In genomic region chr17:9677932-9678331, GRCh38 we compare ENCODE assay signal across 1 cellular context.
TF ChIP-seq lines count a peak whose summit lies in the region.

No MANE protein-coding gene starts in this region.

TF ChIP-seq in HCT116, 20 proteins besides CTCF, POLR2A, EP300 and RAD21 (continued from another document):
- no peak for TF ChIP-seq ZNF274 (IDR thresholded peaks at IDR 0.05; ENCODE audit: low read depth, low read length)
- TF ChIP-seq ZBTB33 (IDR thresholded peaks at IDR 0.05; ENCODE audit: extremely low read depth, insufficient replicate concordance, low read length), result no peak
